ENCODE assay signal across 21 cellular contexts in genomic region chr7:37224746-37225145, GRCh38.
"Had no signal": no experiment of that assay in that cellular context is flagged by ENCODE, and none has a peak within 500 bp of the region (broad histone marks: within the 10 kb centered on the region; RNA-seq: fewer than 3 reads in every experiment).

No MANE protein-coding gene starts in this region.

- DNase-seq: cortex of kidney; dorsolateral prefrontal cortex; effector CD8-positive, alpha-beta T cell; foreskin melanocyte; head of caudate nucleus; kidney glomerular epithelial cell; mammary epithelial cell; naive thymus-derived CD4-positive, alpha-beta T cell; nephron progenitor cell; posterior cingulate gyrus; sigmoid colon; stimulated activated CD4-positive, alpha-beta T cell treated with anti-CD3 and anti-CD28 coated beads, Interleukin-2, amount 100 ng/mL, for 24 hours; stimulated activated naive CD4-positive, alpha-beta T cell; tibial artery; upper lobe of left lung had no signal

- H3K4me3 ChIP-seq: dorsolateral prefrontal cortex, hepatocyte, right atrium auricular region, sigmoid colon, skin epidermis, suprapubic skin, tibial artery, upper lobe of left lung, vagina had no signal

- H3K4me3 Mint-ChIP-seq: naive thymus-derived CD4-positive, alpha-beta T cell; nephron progenitor cell had no signal

- H3K9me3 ChIP-seq: neutrophil, right atrium auricular region, sigmoid colon, suprapubic skin, tibial artery, upper lobe of left lung, vagina had no signal

- H3K27me3 Mint-ChIP-seq: naive thymus-derived CD4-positive, alpha-beta T cell had no signal

- H2AFZ ChIP-seq: hepatocyte had no signal

- H3K4me2 ChIP-seq: hepatocyte had no signal

- H3K36me3 ChIP-seq: sigmoid colon, tibial artery, vagina had no signal

- H3K4me1 ChIP-seq: right atrium auricular region, sigmoid colon, suprapubic skin, tibial artery, upper lobe of left lung had no signal

- H3K79me2 ChIP-seq: hepatocyte had no signal

- H3K27me3 ChIP-seq: dorsolateral prefrontal cortex, hepatocyte, neutrophil, right atrium auricular region, sigmoid colon, suprapubic skin, tibial artery, upper lobe of left lung, vagina had no signal

- H3K27ac Mint-ChIP-seq: nephron progenitor cell had no signal

- ATAC-seq: naive thymus-derived CD4-positive, alpha-beta T cell had no signal

- H3K27ac ChIP-seq: hepatocyte, neutrophil, right atrium auricular region, sigmoid colon, skin epidermis, suprapubic skin, tibial artery, upper lobe of left lung, vagina had no signal

- H3K9me3 Mint-ChIP-seq: naive thymus-derived CD4-positive, alpha-beta T cell; nephron progenitor cell had no signal
